ENCODE assay signal across 10 cellular contexts in genomic region chr14:86257973-86258372, GRCh38.
"Had no signal": no experiment of that assay in that cellular context is flagged by ENCODE, and none has a peak within 500 bp of the region (broad histone marks: within the 10 kb centered on the region; RNA-seq: fewer than 3 reads in every experiment).

No MANE protein-coding gene starts in this region.

- H3K4me2 ChIP-seq: GM23338 had no signal

- H3K27ac ChIP-seq: HL-60 had no signal

- H3K36me3 ChIP-seq: HAP-1 had no signal

- H3K36me3 Mint-ChIP-seq: IgD-negative memory B cell had no signal

- H3K27me3 Mint-ChIP-seq: IgD-negative memory B cell had no signal

- DNase-seq: HFFc6, KBM-7 had no signal

- FAIRE-seq: H1, H54, HepG2 had no signal

- ATAC-seq: GM23338, HCT116, HepG2 had no signal

- H3K4me3 ChIP-seq: GM23338, HAP-1 had no signal

- H3K4me1 Mint-ChIP-seq: GM23338, IgD-negative memory B cell had no signal

- H2AFZ ChIP-seq: GM23338 had no signal

- H3K27ac Mint-ChIP-seq: GM23338, HFFc6, IgD-negative memory B cell had no signal

- H3K9me3 ChIP-seq: HAP-1 had no signal

- H3K4me3 Mint-ChIP-seq: GM23338, HFFc6, IgD-negative memory B cell had no signal

- H3K4me1 ChIP-seq: HAP-1 had no signal

- H3K9me3 Mint-ChIP-seq: GM23338 had no signal
